Comparison of ENCODE assay signal across 8 cellular contexts in the genomic region with DNA sequence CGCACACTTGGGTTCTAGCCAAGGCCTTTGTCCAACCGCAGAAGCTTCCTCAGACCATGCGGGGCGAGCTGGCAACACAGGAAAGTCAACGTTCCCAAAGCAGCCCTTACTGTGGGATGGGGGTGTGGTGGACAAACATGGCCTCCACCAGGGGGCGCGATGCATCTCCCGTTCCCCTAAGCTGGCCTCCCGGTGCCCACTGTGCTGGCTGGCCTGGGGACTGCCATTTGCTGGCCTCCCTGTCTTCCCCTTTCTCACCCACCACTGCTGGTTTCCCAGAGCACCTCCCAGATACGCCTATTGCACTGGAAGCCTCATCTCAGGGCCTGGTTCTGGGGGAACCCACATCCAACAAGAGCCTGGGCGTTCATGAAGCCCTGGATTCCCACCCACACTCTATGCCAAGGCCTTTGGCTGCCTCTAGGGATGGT.
A peak's percentile ranks its signal among the peaks of the same experiment; 100 is the strongest.
DNase-seq lines count a peak whose midpoint lies in the region; ATAC-seq lines count a peak whose summit lies in the region.

No MANE protein-coding gene starts in this region.

- no peak overlapping the region for H3K4me3 Mint-ChIP-seq in activated T-cell treated with anti-CD3 and anti-CD28 coated beads, Interleukin-2, amount 50 U/mL, for 24 hours

- intact Hi-C loops in left ventricle myocardium superior (cut with micrococcal nuclease), result no loop called here

- no peaks in the 10 kb centered on the region for H3K36me3 Mint-ChIP-seq in activated T-cell treated with anti-CD3 and anti-CD28 coated beads, Interleukin-2, amount 50 U/mL, for 24 hours (ENCODE audit: low read depth)

- peaks cover 59% of the 10 kb centered on the region for H3K27me3 Mint-ChIP-seq in activated T-cell treated with anti-CD3 and anti-CD28 coated beads, Interleukin-2, amount 50 U/mL, for 24 hours

- H3K9me3 Mint-ChIP-seq in activated T-cell treated with anti-CD3 and anti-CD28 coated beads, Interleukin-2, amount 50 U/mL, for 24 hours, result no peaks in the 10 kb centered on the region

- in situ Hi-C loops in G401 (cut with HindIII; ENCODE audit: low sequenced_read_pairs), result no loop called here

- peak; percentile 39 for ATAC-seq in left ventricle myocardium superior

- no peak overlapping the region for H3K27ac Mint-ChIP-seq in activated T-cell treated with anti-CD3 and anti-CD28 coated beads, Interleukin-2, amount 50 U/mL, for 24 hours

- H3K4me1 Mint-ChIP-seq in activated T-cell treated with anti-CD3 and anti-CD28 coated beads, Interleukin-2, amount 50 U/mL, for 24 hours (ENCODE audit: low read depth), result peaks cover 20% of the 10 kb centered on the region

- DNase-seq in G401 (ENCODE audit: low spot score) (peak; percentile 3), M059J (ENCODE audit: low read depth) (peak; percentile 39), left ventricle myocardium superior (peak; percentile 67), NCI-H187 (lab: John Stamatoyannopoulos, UW) (no peak), DMS153 (lab: John Stamatoyannopoulos, UW) (no peak), NCI-H748 (lab: John Stamatoyannopoulos, UW; ENCODE audit: unreplicated experiment) (no peak)
- peak; percentile 65 for DNase-seq in activated T-cell treated with anti-CD3 and anti-CD28 coated beads, Interleukin-2, amount 50 U/mL, for 24 hours
- DNase-seq in stimulated activated CD4-positive, alpha-beta T cell treated with anti-CD3 and anti-CD28 coated beads, Interleukin-4, amount 100 ng/mL, for 48 hours (ENCODE audit: low read depth in 2 of 2), result peak; percentile 50 to 60

Comparison
In these comparisons a context has a peak if more than half of its experiments do, and no peak if none do; other contexts are left out.
1. DNase-seq: peak in G401 (single experiment), M059J (single experiment), activated T-cell treated with anti-CD3 and anti-CD28 coated beads, Interleukin-2, amount 50 U/mL, for 24 hours (single experiment), left ventricle myocardium superior (single experiment) and stimulated activated CD4-positive, alpha-beta T cell treated with anti-CD3 and anti-CD28 coated beads, Interleukin-4, amount 100 ng/mL, for 48 hours (2 of 2); none in NCI-H187 (0 of 2), DMS153 (single experiment) and NCI-H748 (single experiment).